ENCODE assay signal across 26 cellular contexts in the genomic region with DNA sequence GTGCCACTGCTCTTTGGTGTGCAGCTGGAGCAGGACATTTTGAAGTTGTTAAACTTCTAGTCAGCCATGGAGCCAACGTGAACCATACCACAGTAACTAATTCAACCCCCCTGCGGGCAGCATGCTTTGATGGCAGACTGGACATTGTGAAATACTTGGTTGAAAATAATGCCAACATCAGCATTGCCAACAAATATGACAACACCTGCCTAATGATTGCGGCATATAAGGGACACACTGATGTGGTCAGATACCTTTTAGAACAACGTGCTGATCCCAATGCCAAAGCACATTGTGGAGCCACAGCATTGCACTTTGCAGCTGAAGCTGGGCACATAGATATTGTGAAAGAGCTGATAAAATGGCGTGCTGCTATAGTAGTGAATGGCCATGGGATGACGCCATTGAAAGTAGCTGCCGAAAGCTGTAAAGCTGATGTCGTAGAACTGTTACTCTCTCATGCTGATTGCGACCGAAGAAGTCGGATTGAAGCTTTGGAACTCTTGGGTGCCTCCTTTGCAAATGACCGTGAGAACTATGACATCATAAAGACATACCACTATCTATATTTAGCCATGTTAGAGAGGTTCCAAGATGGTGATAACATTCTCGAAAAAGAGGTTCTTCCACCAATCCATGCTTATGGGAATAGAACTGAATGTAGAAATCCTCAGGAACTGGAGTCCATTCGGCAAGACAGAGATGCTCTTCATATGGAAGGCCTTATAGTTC. TPM values are rescaled to one million over a fixed set of nuclear protein-coding genes. Genes with fewer than 3 reads are reported as not detected.
DNase-seq lines count a peak whose midpoint lies in the region; ATAC-seq, FAIRE-seq and TF ChIP-seq lines count a peak whose summit lies in the region.
"Had no signal": no experiment of that assay in that cellular context is flagged by ENCODE, and none has a peak within 500 bp of the region (broad histone marks: within the 10 kb centered on the region; RNA-seq: fewer than 3 reads in every experiment).

No MANE protein-coding gene starts in this region.

- no peak overlapping the region for H3K4me3 Mint-ChIP-seq in activated T-cell treated with anti-CD3 and anti-CD28 coated beads, Interleukin-2, amount 50 U/mL, for 24 hours
- H3K4me3 Mint-ChIP-seq: activated B cell treated with CpG ODN at 0.5 μM for 24 hours; activated CD4-positive, alpha-beta memory T cell treated with anti-CD3 and anti-CD28 coated beads for 36 hours; activated naive CD8-positive, alpha-beta T cell treated with anti-CD3 and anti-CD28 coated beads, Interleukin-2, amount 10 ng/mL, durations not matched to agents 7 days and 5 days; memory B cell; neural progenitor cell; stimulated activated memory B cell treated with anti-CD40 and anti-IgM and Interleukin-4, amounts not matched to agents 10 μg/mL and 1 μg/mL and 100 μg/mL, for 72 hours had no signal

- no peak for DNase-seq in activated T-cell treated with anti-CD3 and anti-CD28 coated beads, Interleukin-2, amount 50 U/mL, for 24 hours
- DNase-seq in activated T-cell treated with anti-CD3 and anti-CD28 coated beads, Interleukin-2, amount 50 U/mL, for 1 hour: no peak
- DNase-seq in K562 (ENCODE audit: extremely low read depth in 1 of 4, low spot score in 3 of 4) (no peak), left lobe of liver (ENCODE audit: low spot score) (no peak), iPS-NIHi11 (ENCODE audit: low spot score) (no peak), foreskin melanocyte (no peak), NCI-H345 treated with DMSO at 0.1 percent for 48 hours (lab: John Stamatoyannopoulos, UW; ENCODE audit: unreplicated experiment) (no peak)
- DNase-seq: activated B cell treated with CpG ODN at 0.5 μM for 24 hours; activated CD4-positive, alpha-beta memory T cell treated with anti-CD3 and anti-CD28 coated beads for 36 hours; activated naive CD8-positive, alpha-beta T cell treated with anti-CD3 and anti-CD28 coated beads, Interleukin-2, amount 10 ng/mL, durations not matched to agents 7 days and 5 days; AML-193; cerebellar nuclear complex; dorsolateral prefrontal cortex; glutamatergic neuron; NCI-H1092; NCI-H187 treated with DMSO at 0.1 percent for 48 hours; NCI-H748 treated with DMSO at 0.1 percent for 48 hours; SJCRH30; stimulated activated CD4-positive, alpha-beta T cell treated with anti-CD3 and anti-CD28 coated beads, Interleukin-4, amount 100 ng/mL, for 4 hours had no signal

- TF ChIP-seq EP300 in K562 (IDR thresholded peaks at IDR 0.05; ENCODE audit: low read length): no peak

- peaks cover 86% of the 10 kb centered on the region for H3K36me3 Mint-ChIP-seq in activated T-cell treated with anti-CD3 and anti-CD28 coated beads, Interleukin-2, amount 50 U/mL, for 24 hours (ENCODE audit: low read depth)

- no peaks in the 10 kb centered on the region for H3K9me3 Mint-ChIP-seq in activated T-cell treated with anti-CD3 and anti-CD28 coated beads, Interleukin-2, amount 50 U/mL, for 24 hours
- H3K9me3 Mint-ChIP-seq: activated B cell treated with CpG ODN at 0.5 μM for 24 hours; activated naive CD8-positive, alpha-beta T cell treated with anti-CD3 and anti-CD28 coated beads, Interleukin-2, amount 10 ng/mL, durations not matched to agents 7 days and 5 days; memory B cell; stimulated activated memory B cell treated with anti-CD40 and anti-IgM and Interleukin-4, amounts not matched to agents 10 μg/mL and 1 μg/mL and 100 μg/mL, for 72 hours had no signal

- peak overlapping the region; percentile 19 for H3K27ac Mint-ChIP-seq in activated T-cell treated with anti-CD3 and anti-CD28 coated beads, Interleukin-2, amount 50 U/mL, for 24 hours
- H3K27ac Mint-ChIP-seq: activated B cell treated with CpG ODN at 0.5 μM for 24 hours; activated CD4-positive, alpha-beta memory T cell treated with anti-CD3 and anti-CD28 coated beads for 36 hours; memory B cell; neural progenitor cell; stimulated activated memory B cell treated with anti-CD40 and anti-IgM and Interleukin-4, amounts not matched to agents 10 μg/mL and 1 μg/mL and 100 μg/mL, for 72 hours had no signal

- H3K4me2 ChIP-seq in K562 (ENCODE audit: insufficient read depth, low read length): no peak overlapping the region
- H3K4me2 ChIP-seq: neural progenitor cell had no signal

- in situ Hi-C loops in K562 (cut with MboI): no loop called here

- ATAC-seq in K562: no peak
- peak; percentile 47 for ATAC-seq in left lobe of liver
- ATAC-seq: sciatic nerve; stimulated activated memory B cell treated with anti-CD40 and anti-IgM and Interleukin-4, amounts not matched to agents 10 μg/mL and 1 μg/mL and 100 μg/mL, for 72 hours had no signal

- H3K9me3 ChIP-seq in K562 (replicated peaks; ENCODE audit: control insufficient read depth, insufficient read depth, low read depth, low read length) (peaks cover 5% of the 10 kb centered on the region), thymus (ENCODE audit: control insufficient read depth) (peaks cover 1% of the 10 kb centered on the region)
- H3K9me3 ChIP-seq: SJCRH30 had no signal

- peaks cover 73% of the 10 kb centered on the region for H3K79me2 ChIP-seq in K562 (ENCODE audit: control insufficient read depth, insufficient read depth, low read length)

- H3K4me3 ChIP-seq in K562 (no peak overlapping the region), thymus (ENCODE audit: low read length) (no peak overlapping the region)
- H3K4me3 ChIP-seq: dorsolateral prefrontal cortex, neural progenitor cell, SJCRH30 had no signal

- no peak for FAIRE-seq in K562 (lab: Jason Lieb, UNC)
- FAIRE-seq: H1, RCC 7860 had no signal

- no TSS peak for BruUV-seq in K562 (replicated peaks; lab: Mats Ljungman, UMichigan)

- TF ChIP-seq POLR2A in K562 (conservative IDR thresholded peaks at IDR 0.05): no peak

- intact Hi-C loops in K562 (cut with micrococcal nuclease): no loop called here

- H3K27me3 Mint-ChIP-seq in activated T-cell treated with anti-CD3 and anti-CD28 coated beads, Interleukin-2, amount 50 U/mL, for 24 hours: no peaks in the 10 kb centered on the region
- H3K27me3 Mint-ChIP-seq: activated B cell treated with CpG ODN at 0.5 μM for 24 hours; activated CD4-positive, alpha-beta memory T cell treated with anti-CD3 and anti-CD28 coated beads for 36 hours; activated naive CD8-positive, alpha-beta T cell treated with anti-CD3 and anti-CD28 coated beads, Interleukin-2, amount 10 ng/mL, durations not matched to agents 7 days and 5 days; memory B cell; stimulated activated memory B cell treated with anti-CD40 and anti-IgM and Interleukin-4, amounts not matched to agents 10 μg/mL and 1 μg/mL and 100 μg/mL, for 72 hours had no signal

- no peak for TF ChIP-seq RAD21 in K562 (CRISPR knock-in tag; conservative IDR thresholded peaks at IDR 0.05 in 1 of 2, IDR thresholded peaks at IDR 0.05 in 1 of 2)

- H3K9me1 ChIP-seq in K562 (ENCODE audit: control insufficient read depth, insufficient read depth, low read length): peaks cover 3% of the 10 kb centered on the region

- H3K36me3 ChIP-seq in K562 (ENCODE audit: control insufficient read depth, insufficient read depth, low read length) (peaks cover 60% of the 10 kb centered on the region), thymus (ENCODE audit: control insufficient read depth, insufficient read depth) (peaks cover 20% of the 10 kb centered on the region)

- H2AFZ ChIP-seq in K562 (ENCODE audit: low read depth, low read length): no peak overlapping the region
- H2AFZ ChIP-seq: neural progenitor cell had no signal

- TF ChIP-seq CTCF in K562 (IDR thresholded peaks at IDR 0.05 in 2 of 3, conservative IDR thresholded peaks at IDR 0.05 in 1 of 3; ENCODE audit: insufficient read depth in 2 of 3, low read depth in 1 of 3, low read length in 3 of 3): no peak

- POLR2A ChIA-PET in K562 (lab: Yijun Ruan, JAX): interaction anchor here (0.5 to 2.5 kb wide), 3 partner anchors 9 to 15 kb away, joined by 3 to 8 read pairs (median 8); partner anchors contain the start of gene FEM1B

- H3K27me3 ChIP-seq in K562 (ENCODE audit: control insufficient read depth in 2 of 2, insufficient read depth in 2 of 2, low read length in 2 of 2) (no peaks in the 10 kb centered on the region), thymus (ENCODE audit: control insufficient read depth, insufficient read depth) (no peaks in the 10 kb centered on the region)
- H3K27me3 ChIP-seq: dorsolateral prefrontal cortex, neural progenitor cell, SJCRH30 had no signal

- peaks cover 80% of the 10 kb centered on the region for H3K4me1 Mint-ChIP-seq in activated T-cell treated with anti-CD3 and anti-CD28 coated beads, Interleukin-2, amount 50 U/mL, for 24 hours (ENCODE audit: low read depth)

- WGBS in K562 (ENCODE audit: insufficient coverage, low coverage, missing lambda C conversion rate): 94% methylated on average over 14 of the region's 14 CpGs
- WGBS in thymus: 96% methylated on average over 14 of the region's 14 CpGs

- peaks cover 6% of the 10 kb centered on the region; the same call in 1 of the 2 replicates for H4K20me1 ChIP-seq in K562 (replicated peaks; ENCODE audit: control insufficient read depth, insufficient read depth, low read length)

- CTCF ChIA-PET in K562 (lab: Yijun Ruan, JAX; ENCODE audit: low intra/inter-chr PET ratio): no interaction called here

- H3K9ac ChIP-seq in K562 (ENCODE audit: insufficient read depth in 1 of 2, low read depth in 2 of 2, low read length in 2 of 2): no peak overlapping the region
- H3K9ac ChIP-seq: neural progenitor cell had no signal

- H3K27ac ChIP-seq in K562 (ENCODE audit: extremely low read depth, low read depth, low read length): no peak overlapping the region
- H3K27ac ChIP-seq in thymus (ENCODE audit: low read depth): peak overlapping the region; percentile 59
- H3K27ac ChIP-seq: neural progenitor cell, SJCRH30 had no signal

- H3K4me1 ChIP-seq in K562 (replicated peaks in 1 of 2; ENCODE audit: control insufficient read depth in 2 of 2, insufficient read depth in 2 of 2, low read length in 2 of 2) (peaks cover 0 to 1% of the 10 kb centered on the region in 2 experiments; a peak in 1 of 5 replicates), thymus (ENCODE audit: control insufficient read depth, insufficient read depth, low read length) (no peaks in the 10 kb centered on the region)
- H3K4me1 ChIP-seq: neural progenitor cell, SJCRH30 had no signal

RNA-seq across cellular contexts. Expression of gene FEM1B, which starts 12.2 kb away (rescaled TPM):
- 56.6 and 67.0 TPM in 2 replicates for total RNA-seq in K562 (2011; cell fraction: chromatin; rRNA removed; ENCODE audit: low replicate concordance)
- total RNA-seq in K562 (2011; cell fraction: nucleolus; rRNA removed): 22.5 and 38.2 TPM in 2 replicates
- total RNA-seq in K562 (2011; cell fraction: nucleoplasm; rRNA removed): 31.6 and 32.1 TPM in 2 replicates
- 18.0 and 19.7 TPM in 2 replicates for total RNA-seq in K562 (2014; rRNA removed)
- total RNA-seq in K562 (2014; rRNA removed; fragmentation: Illumina TruSeq; extraction: Trizol): 35.3 and 40.3 TPM in 2 replicates
- total RNA-seq in K562 (2015; rRNA removed; fragmentation: Illumina TruSeq; extraction: Trizol): 30.4 and 34.7 TPM in 2 replicates
- total RNA-seq in K562 (2021): 32.2 and 42.1 TPM in 2 replicates
- 58.3 and 61.6 TPM in 2 replicates for polyA plus RNA-seq in K562 (2011; rRNA removed)
- polyA plus RNA-seq in K562 (2011; cell fraction: cytosol; rRNA removed): 24.2 and 31.0 TPM in 2 replicates
- 36.5 and 41.2 TPM in 2 replicates for polyA plus RNA-seq in K562 (2011; cell fraction: nucleus; rRNA removed)
- 14.2 and 14.3 TPM in 2 replicates for polyA plus RNA-seq in K562 (2012)
- 20.1 and 22.3 TPM in 2 replicates for polyA plus RNA-seq in K562 (2014; fragmentation: Illumina TruSeq; extraction: Trizol)
- 1 to 10 TPM; 5.9 to 6.5 TPM for polyA plus RNA-seq in K562 (2014; fragmentation: Nextera tagmentation; extraction: Ambion mirVana)
- 12.0 and 14.0 TPM in 2 replicates for polyA plus RNA-seq in K562 (2014; rRNA removed)
- 182 and 215 TPM in 2 replicates for polyA minus RNA-seq in K562 (2011; rRNA and poly(A)+ RNA removed)
- 79.5 and 101 TPM in 2 replicates for polyA minus RNA-seq in K562 (2011; cell fraction: cytosol; rRNA and poly(A)+ RNA removed)
- polyA minus RNA-seq in K562 (2011; cell fraction: nucleus; rRNA and poly(A)+ RNA removed): 19.3 and 38.7 TPM in 2 replicates
- total RNA-seq in left lobe of liver: 21.5 TPM
- 19.5 TPM for polyA plus RNA-seq in thymus
